ENCODE assay signal across 34 cellular contexts in genomic region chr20:12458241-12458640, GRCh38.
"Had no signal": no experiment of that assay in that cellular context is flagged by ENCODE, and none has a peak within 500 bp of the region (broad histone marks: within the 10 kb centered on the region; RNA-seq: fewer than 3 reads in every experiment).

No MANE protein-coding gene starts in this region.

- DNase-seq: activated effector memory CD4-positive, alpha-beta T cell treated with anti-CD3 and anti-CD28 coated beads, Interleukin-2, amount 50 U/mL, for 16 hours; activated effector memory CD4-positive, alpha-beta T cell treated with Interleukin-2 at 50 U/mL for 16 hours; activated gamma-delta T cell; activated gamma-delta T cell treated with Interleukin-2 at 50 U/mL for 16 hours; activated naive CD4-positive, alpha-beta T cell; activated naive CD4-positive, alpha-beta T cell treated with anti-CD3 and anti-CD28 coated beads for 36 hours; activated naive CD4-positive, alpha-beta T cell treated with anti-CD3 and anti-CD28 coated beads, Interleukin-2, amount 10 ng/mL, durations not matched to agents 7 days and 5 days; activated naive CD4-positive, alpha-beta T cell treated with anti-CD3 and anti-CD28 coated beads, Interleukin-2, amount 50 U/mL, for 16 hours; activated naive CD4-positive, alpha-beta T cell treated with Interleukin-2 at 50 U/mL for 16 hours; activated naive CD8-positive, alpha-beta T cell treated with anti-CD3 and anti-CD28 coated beads for 36 hours; activated naive CD8-positive, alpha-beta T cell treated with anti-CD3 and anti-CD28 coated beads, Interleukin-2, amount 10 ng/mL, durations not matched to agents 7 days and 5 days; activated naive CD8-positive, alpha-beta T cell treated with anti-CD3 and anti-CD28 coated beads, Interleukin-2, amount 50 U/mL, for 24 hours; activated T-cell treated with anti-CD3 and anti-CD28 coated beads, Interleukin-2, amount 50 U/mL, for 1 hour; activated T-cell treated with anti-CD3 and anti-CD28 coated beads, Interleukin-2, amount 50 U/mL, for 24 hours; activated T-cell treated with anti-CD3 and anti-CD28 coated beads, Interleukin-2, amount 50 U/mL, for 4 hours; activated T-cell treated with anti-CD3 and anti-CD28 coated beads, Interleukin-2, amount 50 U/mL, for 48 hours; activated T-cell treated with anti-CD3 and anti-CD28 coated beads, Interleukin-2, amount 50 U/mL, for 72 hours; adrenal gland; amniotic stem cell; amygdala; anterior cingulate cortex; aorta; body of pancreas; brain microvascular endothelial cell; caudate nucleus; central memory CD4-positive, alpha-beta T cell; cerebellar nuclear complex had no signal

- H3K27me3 ChIP-seq: adrenal gland, ascending aorta, body of pancreas, brain microvascular endothelial cell, breast epithelium, cardiac muscle cell had no signal

- H3K27ac ChIP-seq: adrenal gland, ascending aorta, body of pancreas, brain microvascular endothelial cell, breast epithelium, cardiac muscle cell had no signal

- ATAC-seq: activated naive CD4-positive, alpha-beta T cell treated with anti-CD3 and anti-CD28 coated beads, Interleukin-2, amount 50 U/mL, for 72 hours; activated naive CD8-positive, alpha-beta T cell treated with anti-CD3 and anti-CD28 coated beads, Interleukin-2, amount 50 U/mL, for 24 hours; activated T-cell treated with anti-CD3 and anti-CD28 coated beads, Interleukin-2, amount 50 U/mL, for 4 hours; activated T-cell treated with anti-CD3 and anti-CD28 coated beads, Interleukin-2, amount 50 U/mL, for 72 hours; activated T-helper 17 cell treated with anti-CD3 and anti-CD28 coated beads, Interleukin-2, amount 50 U/mL, for 72 hours; body of pancreas had no signal

- H3K9me3 ChIP-seq: adrenal gland, ascending aorta, body of pancreas, breast epithelium had no signal

- H3K4me3 ChIP-seq: adrenal gland, ascending aorta, body of pancreas, breast epithelium, cardiac muscle cell had no signal

- H3K36me3 ChIP-seq: adrenal gland, ascending aorta, brain microvascular endothelial cell, breast epithelium, cardiac muscle cell had no signal

- FAIRE-seq: astrocyte, bronchial epithelial cell had no signal

- H3K4me1 ChIP-seq: adrenal gland, ascending aorta, body of pancreas, breast epithelium had no signal
